Comparison of ENCODE assay signal across 11 cellular contexts in the genomic region with DNA sequence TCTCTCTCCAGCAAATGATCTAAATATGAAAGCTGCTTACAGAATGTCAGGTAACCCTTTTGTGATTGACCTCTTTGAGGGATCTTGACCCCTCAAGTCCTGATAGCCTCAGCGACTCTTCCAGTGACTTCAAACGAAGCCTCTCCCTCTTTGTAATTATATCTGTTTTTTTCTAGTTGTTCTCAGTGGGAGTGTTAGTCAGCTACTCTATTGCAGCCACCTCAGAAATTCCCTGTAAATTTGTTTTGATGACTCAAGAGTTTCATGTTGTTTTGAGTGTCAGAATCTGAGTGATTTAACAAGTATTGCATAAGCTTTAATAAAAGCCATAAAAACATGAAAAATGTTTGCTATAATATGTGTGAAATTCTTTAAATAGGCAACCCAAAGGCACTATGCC.
A peak's percentile ranks its signal among the peaks of the same experiment; 100 is the strongest.
DNase-seq lines count a peak whose midpoint lies in the region; ATAC-seq and TF ChIP-seq lines count a peak whose summit lies in the region.
"Had no signal": no experiment of that assay in that cellular context is flagged by ENCODE, and none has a peak within 500 bp of the region (broad histone marks: within the 10 kb centered on the region; RNA-seq: fewer than 3 reads in every experiment).

No MANE protein-coding gene starts in this region.

- H3K9me3 ChIP-seq in HCT116 (ENCODE audit: control insufficient read depth in 1 of 2, insufficient read depth in 1 of 2, low read depth in 1 of 2, low read length in 2 of 2) (no peaks in the 10 kb centered on the region), SK-N-MC (ENCODE audit: low read depth, low read length) (no peaks in the 10 kb centered on the region; the same call in 1 of the 2 replicates), gastroesophageal sphincter (peaks cover 0 to 7% (median 0%) of the 10 kb centered on the region in 3 donors)

- H3K4me1 Mint-ChIP-seq in type B pancreatic cell (ENCODE audit: unreplicated experiment): peaks cover 6% of the 10 kb centered on the region
- H3K4me1 Mint-ChIP-seq: activated naive CD4-positive, alpha-beta T cell treated with anti-CD3 and anti-CD28 coated beads, Interleukin-2, amount 50 U/mL, for 24 hours had no signal

- BruUV-seq in HCT116 (replicated peaks; lab: Mats Ljungman, UMichigan): no TSS peak

- 30 to 43% methylated on average over 1 to 2 of the region's 2 CpGs for WGBS in gastroesophageal sphincter (ENCODE audit: low coverage in 1 of 2), 2 donors

- H3K4me3 Mint-ChIP-seq in type B pancreatic cell: no peak overlapping the region
- H3K4me3 Mint-ChIP-seq: activated naive CD4-positive, alpha-beta T cell treated with anti-CD3 and anti-CD28 coated beads, Interleukin-2, amount 50 U/mL, for 24 hours had no signal

- peak overlapping the region; percentile 31 for H3K4me2 ChIP-seq in HCT116 (ENCODE audit: low read length)

- peaks cover 11 to 12% of the 10 kb centered on the region in 2 experiments; a peak in 3 of 4 replicates for H3K4me1 ChIP-seq in HCT116 (ENCODE audit: control insufficient read depth in 1 of 2, insufficient read depth in 2 of 2, low read length in 2 of 2)
- H3K4me1 ChIP-seq in gastroesophageal sphincter: no peaks in the 10 kb centered on the region

- DNase-seq in HCT116 (ENCODE audit: low read depth, low spot score) (peak; percentile 76), SK-N-MC (ENCODE audit: low read depth, low spot score) (peak; percentile 47), type B pancreatic cell (ENCODE audit: extremely low spot score, unreplicated experiment) (no peak), NCI-H345 treated with DMSO at 0.1 percent for 48 hours (lab: John Stamatoyannopoulos, UW; ENCODE audit: unreplicated experiment) (no peak), NCI-H1436 (lab: John Stamatoyannopoulos, UW) (no peak)
- no peak for DNase-seq in effector CD4-positive, alpha-beta T cell
- DNase-seq: activated CD4-positive, alpha-beta T cell treated with anti-CD3 and anti-CD28 coated beads for 1 hour; MV-4-11; sigmoid colon had no signal

- H2AFZ ChIP-seq in HCT116 (ENCODE audit: low read depth, low read length, poor library complexity, severe bottlenecking): peak overlapping the region; percentile 75

- ATAC-seq in HCT116: peak; percentile 85
- peak; percentile 69 for ATAC-seq in gastroesophageal sphincter

- no peaks in the 10 kb centered on the region for H3K9me2 ChIP-seq in HCT116 (ENCODE audit: insufficient read depth)

- CTCF ChIA-PET in HCT116 (lab: Charles Lee): interaction anchor here (0.7 kb wide), 1 partner anchor 93 kb away, joined by 3 read pairs; no protein-coding TSS in a partner anchor

- POLR2A ChIA-PET in HCT116 (lab: Charles Lee): interaction anchor here (1.4 kb wide), 1 partner anchor 93 kb away, joined by 4 read pairs; a partner anchor contains a TSS

- no peaks in the 10 kb centered on the region for H3K79me2 ChIP-seq in HCT116 (ENCODE audit: insufficient read depth, low read length)

- peak overlapping the region; percentile 68 for H3K27ac Mint-ChIP-seq in type B pancreatic cell
- H3K27ac Mint-ChIP-seq: activated naive CD4-positive, alpha-beta T cell treated with anti-CD3 and anti-CD28 coated beads, Interleukin-2, amount 50 U/mL, for 24 hours had no signal

- TF ChIP-seq POLR2A in HCT116 (IDR thresholded peaks at IDR 0.05; ENCODE audit: borderline replicate concordance, extremely low read depth, insufficient read depth, insufficient read length): no peak
- no peak for TF ChIP-seq POLR2A in gastroesophageal sphincter (IDR thresholded peaks at IDR 0.05)

- H3K9ac ChIP-seq in HCT116 (ENCODE audit: low read length) (no peak overlapping the region), SK-N-MC (ENCODE audit: insufficient read length) (peak overlapping the region; percentile 59)

- intact Hi-C loops in HCT116 (cut with micrococcal nuclease): no loop called here

- TF ChIP-seq EP300 in gastroesophageal sphincter (IDR thresholded peaks at IDR 0.05): no peak

- no peaks in the 10 kb centered on the region for H4K20me1 ChIP-seq in HCT116 (ENCODE audit: insufficient read depth)

- H3K4me3 ChIP-seq in HCT116 (replicated peaks in 1 of 2; ENCODE audit: low read depth in 1 of 2, low read length in 2 of 2) (no peak overlapping the region), SK-N-MC (peak overlapping the region; percentile 51), gastroesophageal sphincter (no peak overlapping the region)
- H3K4me3 ChIP-seq: sigmoid colon had no signal

- H3K27me3 ChIP-seq in HCT116 (ENCODE audit: insufficient read depth, low read length) (no peaks in the 10 kb centered on the region), gastroesophageal sphincter (no peaks in the 10 kb centered on the region)
- H3K27me3 ChIP-seq: sigmoid colon had no signal

- H3K9me3 Mint-ChIP-seq in type B pancreatic cell: peaks cover 6% of the 10 kb centered on the region
- H3K9me3 Mint-ChIP-seq: activated naive CD4-positive, alpha-beta T cell treated with anti-CD3 and anti-CD28 coated beads, Interleukin-2, amount 50 U/mL, for 24 hours had no signal

- TF ChIP-seq CTCF in HCT116 (IDR thresholded peaks at IDR 0.05 in 2 of 3, conservative IDR thresholded peaks at IDR 0.05 in 1 of 3; ENCODE audit: borderline replicate concordance in 1 of 3, insufficient read depth in 1 of 3, low read depth in 2 of 3, low read length in 2 of 3): no peak
- TF ChIP-seq CTCF in gastroesophageal sphincter (IDR thresholded peaks at IDR 0.05): no peak
- no peak for TF ChIP-seq CTCF in type B pancreatic cell (conservative IDR thresholded peaks at IDR 0.05)

- RAD21 ChIA-PET in HCT116 (lab: Charles Lee; ENCODE audit: low non-redundant PET in 1 of 2, low total read pairs in 2 of 2, uncharacterized antibody in 2 of 2, unreplicated experiment in 2 of 2): no interaction called here

- H3K27me3 Mint-ChIP-seq in type B pancreatic cell: no peaks in the 10 kb centered on the region
- H3K27me3 Mint-ChIP-seq: activated naive CD4-positive, alpha-beta T cell treated with anti-CD3 and anti-CD28 coated beads, Interleukin-2, amount 50 U/mL, for 24 hours had no signal

- no peak; the same call in none of the 2 replicates for TF ChIP-seq RAD21 in HCT116 (IDR thresholded peaks at IDR 0.05; ENCODE audit: low read depth)

- H3K27ac ChIP-seq in HCT116 (ENCODE audit: low read depth, low read length): peak overlapping the region; percentile 21; the same call in 1 of the 2 replicates
- peak overlapping the region; percentile 94 for H3K27ac ChIP-seq in SK-N-MC
- peak overlapping the region in 1 of 4 donors; percentile 25 for H3K27ac ChIP-seq in gastroesophageal sphincter

- peaks cover 4% of the 10 kb centered on the region for H3K36me3 Mint-ChIP-seq in type B pancreatic cell
- H3K36me3 Mint-ChIP-seq: activated naive CD4-positive, alpha-beta T cell treated with anti-CD3 and anti-CD28 coated beads, Interleukin-2, amount 50 U/mL, for 24 hours had no signal

- H3K36me3 ChIP-seq in HCT116 (ENCODE audit: control insufficient read depth in 1 of 2, insufficient read depth in 2 of 2, low read length in 2 of 2) (no peaks in the 10 kb centered on the region), SK-N-MC (ENCODE audit: insufficient read depth, low read length) (no peaks in the 10 kb centered on the region), gastroesophageal sphincter (no peaks in the 10 kb centered on the region)
- H3K36me3 ChIP-seq: sigmoid colon had no signal

TF ChIP-seq in HCT116, 20 proteins besides CTCF, POLR2A, EP300 and RAD21:
- TF ChIP-seq CEBPB (IDR thresholded peaks at IDR 0.05; ENCODE audit: low read depth) (peak; percentile 95), EZH2 (IDR thresholded peaks at IDR 0.05) (no peak), SRF (IDR thresholded peaks at IDR 0.05; ENCODE audit: low read depth) (no peak), CBX3 (IDR thresholded peaks at IDR 0.05; ENCODE audit: low read depth) (peak; percentile 40; the same call in 1 of the 2 replicates), EGR1 (IDR thresholded peaks at IDR 0.05; ENCODE audit: low read depth) (peak; percentile 34; the same call in 1 of the 2 replicates), JUND (IDR thresholded peaks at IDR 0.05) (peak; percentile 80), SP1 (IDR thresholded peaks at IDR 0.05; ENCODE audit: low read depth) (peak; percentile 76), FOSL1 (IDR thresholded peaks at IDR 0.05; ENCODE audit: low read depth) (peak; percentile 79), TCF7L2 (IDR thresholded peaks at IDR 0.05; ENCODE audit: borderline replicate concordance, extremely low read depth, insufficient read depth, insufficient read length) (peak; percentile 93)
- TF ChIP-seq, protein P1, sequence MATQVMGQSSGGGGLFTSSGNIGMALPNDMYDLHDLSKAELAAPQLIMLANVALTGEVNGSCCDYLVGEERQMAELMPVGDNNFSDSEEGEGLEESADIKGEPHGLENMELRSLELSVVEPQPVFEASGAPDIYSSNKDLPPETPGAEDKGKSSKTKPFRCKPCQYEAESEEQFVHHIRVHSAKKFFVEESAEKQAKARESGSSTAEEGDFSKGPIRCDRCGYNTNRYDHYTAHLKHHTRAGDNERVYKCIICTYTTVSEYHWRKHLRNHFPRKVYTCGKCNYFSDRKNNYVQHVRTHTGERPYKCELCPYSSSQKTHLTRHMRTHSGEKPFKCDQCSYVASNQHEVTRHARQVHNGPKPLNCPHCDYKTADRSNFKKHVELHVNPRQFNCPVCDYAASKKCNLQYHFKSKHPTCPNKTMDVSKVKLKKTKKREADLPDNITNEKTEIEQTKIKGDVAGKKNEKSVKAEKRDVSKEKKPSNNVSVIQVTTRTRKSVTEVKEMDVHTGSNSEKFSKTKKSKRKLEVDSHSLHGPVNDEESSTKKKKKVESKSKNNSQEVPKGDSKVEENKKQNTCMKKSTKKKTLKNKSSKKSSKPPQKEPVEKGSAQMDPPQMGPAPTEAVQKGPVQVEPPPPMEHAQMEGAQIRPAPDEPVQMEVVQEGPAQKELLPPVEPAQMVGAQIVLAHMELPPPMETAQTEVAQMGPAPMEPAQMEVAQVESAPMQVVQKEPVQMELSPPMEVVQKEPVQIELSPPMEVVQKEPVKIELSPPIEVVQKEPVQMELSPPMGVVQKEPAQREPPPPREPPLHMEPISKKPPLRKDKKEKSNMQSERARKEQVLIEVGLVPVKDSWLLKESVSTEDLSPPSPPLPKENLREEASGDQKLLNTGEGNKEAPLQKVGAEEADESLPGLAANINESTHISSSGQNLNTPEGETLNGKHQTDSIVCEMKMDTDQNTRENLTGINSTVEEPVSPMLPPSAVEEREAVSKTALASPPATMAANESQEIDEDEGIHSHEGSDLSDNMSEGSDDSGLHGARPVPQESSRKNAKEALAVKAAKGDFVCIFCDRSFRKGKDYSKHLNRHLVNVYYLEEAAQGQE (IDR thresholded peaks at IDR 0.05; ENCODE audit: low read depth): no peak
- TF ChIP-seq, protein P2, sequence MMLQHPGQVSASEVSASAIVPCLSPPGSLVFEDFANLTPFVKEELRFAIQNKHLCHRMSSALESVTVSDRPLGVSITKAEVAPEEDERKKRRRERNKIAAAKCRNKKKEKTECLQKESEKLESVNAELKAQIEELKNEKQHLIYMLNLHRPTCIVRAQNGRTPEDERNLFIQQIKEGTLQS (IDR thresholded peaks at IDR 0.05): peak; percentile 73; the same call in 1 of the 2 replicates
TF ChIP-seq in HCT116: peak in this region for 8.

Comparison
In these comparisons a context has a peak if more than half of its experiments do, and no peak if none do; other contexts are left out.
1. DNase-seq: peak in HCT116 (single experiment) and SK-N-MC (single experiment); none in type B pancreatic cell (single experiment), NCI-H345 treated with DMSO at 0.1 percent for 48 hours (single experiment), effector CD4-positive, alpha-beta T cell (single experiment) and NCI-H1436 (single experiment).